In genomic region chr7:73900286-73900685, GRCh38 we compare ENCODE assay signal across 14 cellular contexts. TPM values are rescaled to one million over a fixed set of nuclear protein-coding genes. Genes with fewer than 3 reads are reported as not detected.
DNase-seq lines count a peak whose midpoint lies in the region; ATAC-seq and TF ChIP-seq lines count a peak whose summit lies in the region.
"Had no signal": no experiment of that assay in that cellular context is flagged by ENCODE, and none has a peak within 500 bp of the region (broad histone marks: within the 10 kb centered on the region; RNA-seq: fewer than 3 reads in every experiment).

No MANE protein-coding gene starts in this region.

- no peaks in the 10 kb centered on the region for H4K20me1 ChIP-seq in IMR-90 (ENCODE audit: insufficient read depth, low read length)

- H3K4me1 ChIP-seq in IMR-90 (ENCODE audit: control insufficient read depth, insufficient read depth, low read length): peaks cover 16% of the 10 kb centered on the region
- no peaks in the 10 kb centered on the region for H3K4me1 ChIP-seq in mucosa of descending colon (ENCODE audit: low read depth)
- H3K4me1 ChIP-seq in transverse colon: peaks cover 0 to 2% (median 0%) of the 10 kb centered on the region in 4 donors

- no CpG with 5 or more reads among the region's 5 CpGs for WGBS in IMR-90 (ENCODE audit: extremely low coverage in 2 of 2, insufficient read length in 1 of 2), 2 experiments
- WGBS in transverse colon (ENCODE audit: low coverage in 1 of 2), 2 donors: 74% methylated on average over 5 of the region's 5 CpGs; no CpG with 5 or more reads in 1 of the 2 donors

- TF ChIP-seq EP300 in transverse colon (IDR thresholded peaks at IDR 0.05; ENCODE audit: low read depth): no peak

- CTCF ChIA-PET in IMR-90 (lab: Yijun Ruan, JAX): no interaction called here

- H3K79me1 ChIP-seq in IMR-90 (ENCODE audit: low read depth in 1 of 2, low read length in 2 of 2): no peaks in the 10 kb centered on the region

- H2AK9ac ChIP-seq in IMR-90 (replicated peaks; ENCODE audit: low read depth, low read length, poor library complexity): peak overlapping the region; percentile 43

- intact Hi-C loops in IMR-90 (cut with micrococcal nuclease): no loop called here
- intact Hi-C loops in mucosa of descending colon (cut with DNase I, micrococcal nuclease): no loop called here
- intact Hi-C loops in transverse colon (cut with DNase I; ENCODE audit: low total_unique reads): no loop called here

- POLR2A ChIA-PET in IMR-90 (lab: Charles Lee; ENCODE audit: unreplicated experiment): no interaction called here

- H3K56ac ChIP-seq in IMR-90 (ENCODE audit: extremely low read depth, insufficient read depth, low read length): no peak overlapping the region

- peak overlapping the region; percentile 64 for H4K91ac ChIP-seq in IMR-90 (ENCODE audit: insufficient read depth, low read depth, low read length)

- peak overlapping the region; percentile 96; the same call in 2 of the 3 replicates for H2BK15ac ChIP-seq in IMR-90 (ENCODE audit: low read depth, low read length)

- peak overlapping the region; percentile 91 for H3K27ac Mint-ChIP-seq in chondrocyte (ENCODE audit: unreplicated experiment)
- H3K27ac Mint-ChIP-seq: CD4-positive, alpha-beta memory T cell had no signal

- H3K27me3 ChIP-seq in IMR-90 (ENCODE audit: control insufficient read depth, insufficient read depth, low read length): no peaks in the 10 kb centered on the region
- H3K27me3 ChIP-seq in transverse colon: no peaks in the 10 kb centered on the region
- H3K27me3 ChIP-seq: ovary had no signal

- no peak overlapping the region; the same call in 1 of the 2 replicates for H3K18ac ChIP-seq in IMR-90 (ENCODE audit: low read depth, low read length)

- no peak overlapping the region for H4K5ac ChIP-seq in IMR-90 (ENCODE audit: low read depth, low read length)

- no peak overlapping the region for H2BK5ac ChIP-seq in IMR-90 (ENCODE audit: low read depth, low read length, poor library complexity, severe bottlenecking)

- peaks cover 6% of the 10 kb centered on the region for H3K36me3 Mint-ChIP-seq in chondrocyte (ENCODE audit: low read depth)
- H3K36me3 Mint-ChIP-seq: CD4-positive, alpha-beta memory T cell had no signal

- ATAC-seq in IMR-90 (ENCODE audit: low read depth) (no peak), mucosa of descending colon (peak; percentile 18), HG02981 (IDR thresholded peaks at IDR 0.05; ENCODE audit: unreplicated experiment) (no peak), GM21390 (IDR thresholded peaks at IDR 0.05; ENCODE audit: unreplicated experiment) (no peak), GM21723 (IDR thresholded peaks at IDR 0.05; ENCODE audit: unreplicated experiment) (no peak)

- H3K27ac ChIP-seq in IMR-90 (ENCODE audit: insufficient read depth, low read length) (peak overlapping the region; percentile 66), transverse colon (peak overlapping the region in 3 of 4 donors; percentile 34 to 41 (median 35))
- H3K27ac ChIP-seq: ovary had no signal

- TF ChIP-seq CTCF in IMR-90 (conservative IDR thresholded peaks at IDR 0.05; ENCODE audit: low read depth, low read length) (no peak), chondrocyte (IDR thresholded peaks at IDR 0.05) (peak; percentile 29), mucosa of descending colon (IDR thresholded peaks at IDR 0.05) (no peak), transverse colon (IDR thresholded peaks at IDR 0.05) (no peak)

- peak overlapping the region; percentile 86 for H2BK120ac ChIP-seq in IMR-90 (ENCODE audit: low read depth, low read length)

- peak overlapping the region; percentile 80 for H2AFZ ChIP-seq in IMR-90 (replicated peaks; ENCODE audit: low read length, poor library complexity)

- H3K9me3 ChIP-seq in IMR-90 (ENCODE audit: control insufficient read depth, insufficient read depth, low read length): no peaks in the 10 kb centered on the region; the same call in 1 of the 2 replicates
- no peaks in the 10 kb centered on the region for H3K9me3 ChIP-seq in mucosa of descending colon
- H3K9me3 ChIP-seq in transverse colon: no peaks in the 10 kb centered on the region

- peak overlapping the region; percentile 97 for H2AK5ac ChIP-seq in IMR-90 (ENCODE audit: low read depth, low read length)

- H3K4me3 ChIP-seq in IMR-90 (ENCODE audit: insufficient read depth, low read depth, low read length): no peak overlapping the region
- H3K4me3 ChIP-seq in mucosa of descending colon: no peak overlapping the region
- H3K4me3 ChIP-seq in transverse colon: no peak overlapping the region
- H3K4me3 ChIP-seq: ovary had no signal

- no peak overlapping the region for H3K4me3 Mint-ChIP-seq in chondrocyte (ENCODE audit: unreplicated experiment)
- H3K4me3 Mint-ChIP-seq: CD4-positive, alpha-beta memory T cell had no signal

- H3K9me3 Mint-ChIP-seq in chondrocyte (ENCODE audit: low read depth): peaks cover 10% of the 10 kb centered on the region

- peaks cover 66% of the 10 kb centered on the region for H3K4me1 Mint-ChIP-seq in chondrocyte (ENCODE audit: low read depth)
- H3K4me1 Mint-ChIP-seq: CD4-positive, alpha-beta memory T cell had no signal

- dilution Hi-C loops in IMR-90 (cut with HindIII; ENCODE audit: low sequenced_read_pairs, unreplicated experiment): no loop called here

- in situ Hi-C loops in IMR-90 (cut with MboI; ENCODE audit: low sequenced_read_pairs): no loop called here
- in situ Hi-C loops in transverse colon (cut with MboI; ENCODE audit: low pct_ligation_motif_present in 1 of 4, low pct_unique_long_range_greater_than_20kb in 1 of 4, low sequenced_read_pairs in 3 of 4): no loop called here

- H3K4me2 ChIP-seq in IMR-90 (ENCODE audit: low read depth, low read length): no peak overlapping the region

- TF ChIP-seq RAD21 in IMR-90 (IDR thresholded peaks at IDR 0.05; ENCODE audit: low read length): no peak

- H3K14ac ChIP-seq in IMR-90 (replicated peaks; ENCODE audit: low read depth, low read length): peak overlapping the region; percentile 33; the same call in 1 of the 2 replicates

- H3K9me1 ChIP-seq in IMR-90 (ENCODE audit: insufficient read depth, low read length): peaks cover 7% of the 10 kb centered on the region

- peak overlapping the region; percentile 84 for H2BK20ac ChIP-seq in IMR-90 (ENCODE audit: low read depth, low read length)

- DNase-seq in IMR-90: no peak
- no peak for DNase-seq in chondrocyte (ENCODE audit: low spot score)
- no peak for DNase-seq in mucosa of descending colon
- DNase-seq in transverse colon: no peak
- DNase-seq: activated CD4-positive, alpha-beta T cell treated with anti-CD3 and anti-CD28 coated beads, Interleukin-2, amount 50 U/mL, for 48 hours; CD4-positive, alpha-beta memory T cell; hypothalamus; NCI-H1092; ovary; stimulated activated CD8-positive, alpha-beta memory T cell treated with anti-CD3 and anti-CD28 coated beads, Interleukin-4, amount 100 ng/mL, for 48 hours had no signal

- no peaks in the 10 kb centered on the region for H3K27me3 Mint-ChIP-seq in chondrocyte (ENCODE audit: low read depth)

- TF ChIP-seq POLR2A in IMR-90 (IDR thresholded peaks at IDR 0.05; ENCODE audit: low read depth, low read length): no peak
- no peak for TF ChIP-seq POLR2A in transverse colon (IDR thresholded peaks at IDR 0.05)

- H3K4ac ChIP-seq in IMR-90 (ENCODE audit: low read depth, low read length): peak overlapping the region; percentile 86

- peak overlapping the region; percentile 83 to 89; a peak in 3 of 4 replicates for H4K8ac ChIP-seq in IMR-90 (ENCODE audit: low read depth in 2 of 2, low read length in 2 of 2)

- peak overlapping the region; percentile 27 for H3K9ac ChIP-seq in IMR-90 (ENCODE audit: low read depth, low read length)

- peak overlapping the region; percentile 17; the same call in 1 of the 2 replicates for H3K23ac ChIP-seq in IMR-90 (ENCODE audit: low read depth, low read length)

- H3K36me3 ChIP-seq in IMR-90 (ENCODE audit: control insufficient read depth, insufficient read depth, low read length) (no peaks in the 10 kb centered on the region), mucosa of descending colon (ENCODE audit: low read depth) (no peaks in the 10 kb centered on the region), transverse colon (no peaks in the 10 kb centered on the region)
- H3K36me3 ChIP-seq: ovary had no signal

- no TSS peak for BruUV-seq in IMR-90 (replicated peaks; lab: Mats Ljungman, UMichigan)

TF ChIP-seq in IMR-90, 13 proteins besides CTCF, POLR2A, EP300 and RAD21 (continues in another document):
- TF ChIP-seq CEBPB (IDR thresholded peaks at IDR 0.05; ENCODE audit: low read depth, low read length): no peak
- no peak for TF ChIP-seq BHLHE40 (IDR thresholded peaks at IDR 0.05; ENCODE audit: low read depth, low read length)
- TF ChIP-seq MAZ (IDR thresholded peaks at IDR 0.05; ENCODE audit: borderline replicate concordance, low read depth, low read length): no peak
- no peak for TF ChIP-seq MXI1 (IDR thresholded peaks at IDR 0.05; ENCODE audit: borderline replicate concordance, low read depth, low read length)
- no peak for TF ChIP-seq USF2 (IDR thresholded peaks at IDR 0.05; ENCODE audit: low read depth, low read length)
- no peak for TF ChIP-seq RFX5 (IDR thresholded peaks at IDR 0.05; ENCODE audit: low read depth, low read length)

RNA-seq across cellular contexts. Expression of gene TMEM270, which starts 39.3 kb away (rescaled TPM):
- total RNA-seq in IMR-90 (2012; rRNA removed) (not detected in 2 replicates), chondrocyte (0.25 TPM in 1 of 3 replicates, not detected in the others), mucosa of descending colon (not detected), transverse colon (not detected)
- 0.17 TPM in 1 of 2 replicates, not detected in the other for polyA plus RNA-seq in IMR-90 (2012; rRNA removed)
- 0.19 TPM in 1 of 2 replicates, not detected in the other for polyA plus RNA-seq in IMR-90 (2012; cell fraction: cytosol; rRNA removed)
- polyA plus RNA-seq in IMR-90 (2012; cell fraction: nucleus; rRNA removed; ENCODE audit: low replicate concordance): not detected in 2 replicates
- total RNA-seq: CD4-positive, alpha-beta memory T cell; lung microvascular endothelial cell had no signal
- polyA plus RNA-seq: CD4-positive, alpha-beta memory T cell; ovary had no signal

RNA-seq across cellular contexts. Expression of gene METTL27, which starts 58.0 kb away (rescaled TPM):
- total RNA-seq in IMR-90 (2012; rRNA removed) (1.7 and 2.3 TPM in 2 replicates), chondrocyte (0.51 to 1.7 TPM (median 0.99 TPM) in 3 replicates), mucosa of descending colon (1 to 10 TPM; 1.6 to 4.6 (median 2.4) TPM), transverse colon (10 to 100 TPM in 1 of 4 donors, 1 to 10 TPM in 3; 2.6 to 29.5 (median 5.1) TPM)
- 4.3 and 5.2 TPM in 2 replicates for polyA plus RNA-seq in IMR-90 (2012; rRNA removed)
- polyA plus RNA-seq in IMR-90 (2012; cell fraction: cytosol; rRNA removed): 5.0 and 8.7 TPM in 2 replicates
- 4.1 and 6.2 TPM in 2 replicates for polyA plus RNA-seq in IMR-90 (2012; cell fraction: nucleus; rRNA removed; ENCODE audit: low replicate concordance)
